Comparison of ENCODE assay signal across 13 cellular contexts in genomic region chr1:85225624-85226380, GRCh38. TPM values are rescaled to one million over a fixed set of nuclear protein-coding genes. Genes with fewer than 3 reads are reported as not detected.
A peak's percentile ranks its signal among the peaks of the same experiment; 100 is the strongest.
DNase-seq lines count a peak whose midpoint lies in the region; ATAC-seq and TF ChIP-seq lines count a peak whose summit lies in the region.
"Had no signal": no experiment of that assay in that cellular context is flagged by ENCODE, and none has a peak within 500 bp of the region (broad histone marks: within the 10 kb centered on the region; RNA-seq: fewer than 3 reads in every experiment).

No MANE protein-coding gene starts in this region.

- no peak overlapping the region for H3K9ac ChIP-seq in rectal smooth muscle tissue (ENCODE audit: low read length)

- no peak overlapping the region for H3K27ac Mint-ChIP-seq in activated CD4-positive, alpha-beta T cell treated with anti-CD3 and anti-CD28 coated beads for 36 hours

- H3K27me3 Mint-ChIP-seq in activated CD4-positive, alpha-beta T cell treated with anti-CD3 and anti-CD28 coated beads for 36 hours, result peaks cover 2% of the 10 kb centered on the region

- no peaks in the 10 kb centered on the region for H3K27me3 ChIP-seq in gastroesophageal sphincter
- H3K27me3 ChIP-seq in rectal smooth muscle tissue (ENCODE audit: control insufficient read depth, insufficient read depth, low read length), result no peaks in the 10 kb centered on the region
- H3K27me3 ChIP-seq: gastrocnemius medialis, right lobe of liver had no signal

- H3K4me3 Mint-ChIP-seq in activated CD4-positive, alpha-beta T cell treated with anti-CD3 and anti-CD28 coated beads for 36 hours, result no peak overlapping the region

- peak; percentile 30 for DNase-seq in EH (ENCODE audit: low read depth)
- DNase-seq in OCI-M1 (lab: John Stamatoyannopoulos, UW), result peak; percentile 36
- DNase-seq in activated CD4-positive, alpha-beta T cell treated with anti-CD3 and anti-CD28 coated beads for 36 hours, result no peak
- no peak for DNase-seq in SW 1271 (lab: John Stamatoyannopoulos, UW)
- no peak for DNase-seq in retina
- DNase-seq: activated CD4-positive, alpha-beta T cell treated with anti-CD3 and anti-CD28 coated beads, Interleukin-2, amount 50 U/mL, for 1 hour; activated naive CD4-positive, alpha-beta T cell; gastrocnemius medialis; HCEC 1CT; right lobe of liver had no signal

- CTCF ChIA-PET in activated CD4-positive, alpha-beta T cell treated with anti-CD3 and anti-CD28 coated beads for 36 hours (lab: Charles Lee), result interaction anchor here (1.4 to 3.3 kb wide), 2 partner anchors 29 to 290 kb away, joined by 4 to 10 read pairs; no protein-coding TSS in a partner anchor

- H3K36me3 ChIP-seq in gastroesophageal sphincter, result no peaks in the 10 kb centered on the region
- H3K36me3 ChIP-seq in rectal smooth muscle tissue (ENCODE audit: control insufficient read depth, insufficient read depth, low read length), result no peaks in the 10 kb centered on the region
- H3K36me3 ChIP-seq: gastrocnemius medialis, right lobe of liver had no signal

- H3K4me1 Mint-ChIP-seq in activated CD4-positive, alpha-beta T cell treated with anti-CD3 and anti-CD28 coated beads for 36 hours, result no peaks in the 10 kb centered on the region

- ATAC-seq in gastroesophageal sphincter (no peak), GM19035 (IDR thresholded peaks at IDR 0.05; ENCODE audit: unreplicated experiment) (no peak)
- no peak for ATAC-seq in activated CD4-positive, alpha-beta T cell treated with anti-CD3 and anti-CD28 coated beads for 36 hours
- ATAC-seq: gastrocnemius medialis, right lobe of liver had no signal

- H3K9me3 ChIP-seq in gastroesophageal sphincter, result no peaks in the 10 kb centered on the region
- H3K9me3 ChIP-seq: gastrocnemius medialis, right lobe of liver had no signal

- TF ChIP-seq EP300 in gastroesophageal sphincter (IDR thresholded peaks at IDR 0.05), result no peak

- no peak for TF ChIP-seq CTCF in gastroesophageal sphincter (IDR thresholded peaks at IDR 0.05)

- H3K9me3 Mint-ChIP-seq in activated CD4-positive, alpha-beta T cell treated with anti-CD3 and anti-CD28 coated beads for 36 hours (ENCODE audit: low read depth), result no peaks in the 10 kb centered on the region

- TF ChIP-seq POLR2A in gastroesophageal sphincter (IDR thresholded peaks at IDR 0.05), result no peak

- POLR2A ChIA-PET in activated CD4-positive, alpha-beta T cell treated with anti-CD3 and anti-CD28 coated beads for 36 hours (lab: Charles Lee), result interaction anchor here (0.5 kb wide), 1 partner anchor 46 kb away, joined by 5 read pairs; no protein-coding TSS in a partner anchor

- no peak overlapping the region for H3K4me3 ChIP-seq in gastroesophageal sphincter
- H3K4me3 ChIP-seq in rectal smooth muscle tissue (ENCODE audit: low read length), result no peak overlapping the region
- H3K4me3 ChIP-seq: gastrocnemius medialis, right lobe of liver had no signal

- intact Hi-C loops in activated CD4-positive, alpha-beta T cell treated with anti-CD3 and anti-CD28 coated beads for 36 hours (cut with DNase I, micrococcal nuclease), result no loop called here

- H3K4me1 ChIP-seq in gastroesophageal sphincter (peaks cover 2 to 54% (median 5%) of the 10 kb centered on the region in 3 donors), rectal smooth muscle tissue (ENCODE audit: control insufficient read depth, insufficient read depth, low read length) (peaks cover 19% of the 10 kb centered on the region)
- H3K4me1 ChIP-seq: right lobe of liver had no signal

- 24 to 46% methylated on average over 3 to 5 of the region's 5 CpGs for WGBS in gastroesophageal sphincter (ENCODE audit: low coverage in 1 of 2), 2 donors

- H3K27ac ChIP-seq in gastroesophageal sphincter (peak overlapping the region; percentile 77 to 82 (median 78)), rectal smooth muscle tissue (ENCODE audit: low read depth, low read length) (peak overlapping the region; percentile 69)
- H3K27ac ChIP-seq: gastrocnemius medialis, right lobe of liver had no signal

- no peaks in the 10 kb centered on the region for H3K36me3 Mint-ChIP-seq in activated CD4-positive, alpha-beta T cell treated with anti-CD3 and anti-CD28 coated beads for 36 hours (ENCODE audit: low read depth)

RNA-seq across cellular contexts. Expression of gene SYDE2, which starts 25.0 kb away (rescaled TPM):
- 100 to 1,000 TPM in 2 of 4 donors, 10 to 100 TPM in 2; 30.4 to 115 (median 85.2) TPM for total RNA-seq in gastroesophageal sphincter
- total RNA-seq in activated CD4-positive, alpha-beta T cell treated with anti-CD3 and anti-CD28 coated beads for 36 hours, result 1 to 10 TPM; 2.9 to 3.3 TPM

RNA-seq across cellular contexts. Expression of gene C1orf52, which starts 33.7 kb away (rescaled TPM):
- total RNA-seq in gastroesophageal sphincter, result 10 to 100 TPM; 12.7 to 27.2 (median 21.0) TPM
- 10 to 100 TPM; 23.5 to 24.6 TPM for total RNA-seq in activated CD4-positive, alpha-beta T cell treated with anti-CD3 and anti-CD28 coated beads for 36 hours

RNA-seq across cellular contexts. Expression of gene BCL10, which starts 50.6 kb away (rescaled TPM):
- 10 to 100 TPM in 2 of 4 donors, 1 to 10 TPM in 2; 9.4 to 21.3 (median 10.6) TPM for total RNA-seq in gastroesophageal sphincter
- 10 to 100 TPM; 28.3 to 28.8 TPM for total RNA-seq in activated CD4-positive, alpha-beta T cell treated with anti-CD3 and anti-CD28 coated beads for 36 hours

Comparison
In these comparisons a context has a peak if more than half of its experiments do, and no peak if none do; other contexts are left out.
1. DNase-seq: peak in EH (single experiment) and OCI-M1 (single experiment); none in activated CD4-positive, alpha-beta T cell treated with anti-CD3 and anti-CD28 coated beads for 36 hours (single experiment), SW 1271 (0 of 2) and retina (single experiment).
2. RNA of gene SYDE2, which starts 25.0 kb away (total RNA-seq): 30.4 to 115 TPM in gastroesophageal sphincter; 2.9 to 3.3 TPM in activated CD4-positive, alpha-beta T cell treated with anti-CD3 and anti-CD28 coated beads for 36 hours; every median in the first group is over 4 times any median in the second.